10 cellular contexts compared by ENCODE assay signal in the genomic region with DNA sequence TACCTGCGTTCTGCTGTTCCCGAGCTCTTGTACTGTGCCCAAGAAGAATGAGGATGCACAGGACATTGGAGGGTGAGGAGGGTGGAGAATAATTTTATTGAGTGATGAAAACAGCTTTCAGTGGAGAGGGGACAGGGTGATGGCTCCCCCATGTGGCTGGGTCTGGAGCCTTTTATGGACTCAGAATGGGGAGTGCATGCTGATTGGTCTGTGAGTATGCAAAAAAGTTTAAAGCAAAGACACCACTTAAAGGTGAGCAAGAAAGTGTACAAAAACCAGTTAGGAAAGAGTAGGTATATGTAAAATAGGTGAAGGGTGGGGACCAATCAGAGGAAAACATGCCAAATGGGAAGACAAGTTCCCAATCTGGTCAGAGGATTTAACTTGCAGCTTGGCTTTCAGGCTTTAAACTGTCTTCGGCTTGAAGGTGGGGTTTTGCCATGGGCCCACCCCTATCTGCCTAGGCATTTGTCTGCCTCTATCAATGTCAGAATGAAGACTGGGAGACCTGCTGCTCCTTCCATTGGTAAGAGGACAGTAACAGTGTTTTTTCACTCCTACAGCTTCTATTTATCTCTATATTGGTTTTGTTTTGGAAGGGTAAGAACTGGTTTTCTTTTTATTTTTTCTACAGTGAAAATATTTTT.
DNase-seq lines count a peak whose midpoint lies in the region; ATAC-seq and TF ChIP-seq lines count a peak whose summit lies in the region.
"Had no signal": no experiment of that assay in that cellular context is flagged by ENCODE, and none has a peak within 500 bp of the region (broad histone marks: within the 10 kb centered on the region; RNA-seq: fewer than 3 reads in every experiment).

No MANE protein-coding gene starts in this region.

- H3K27me3 ChIP-seq in BE2C (peaks cover 9% of the 10 kb centered on the region), GM23338 (ENCODE audit: insufficient read depth) (no peaks in the 10 kb centered on the region), ascending aorta (no peaks in the 10 kb centered on the region), mesenchymal stem cell (ENCODE audit: control insufficient read depth in 1 of 2, insufficient read depth in 1 of 2, low read length in 2 of 2) (no peaks in the 10 kb centered on the region)
- H3K27me3 ChIP-seq: tibial nerve had no signal

- H3K4me2 ChIP-seq in GM23338 (no peak overlapping the region), mesenchymal stem cell (ENCODE audit: low read length, poor library complexity, severe bottlenecking) (no peak overlapping the region)

- no peaks in the 10 kb centered on the region for H3K79me2 ChIP-seq in GM23338 (replicated peaks; ENCODE audit: insufficient read depth)

- H2BK5ac ChIP-seq in mesenchymal stem cell (ENCODE audit: low read depth, low read length, poor library complexity, severe bottlenecking) = no peak overlapping the region

- H2AK5ac ChIP-seq in mesenchymal stem cell (ENCODE audit: low read length, severe bottlenecking) = no peak overlapping the region

- H3K27ac ChIP-seq in GM23338 (ENCODE audit: low read depth) (no peak overlapping the region), ascending aorta (peak overlapping the region; percentile 12 to 13), mesenchymal stem cell (ENCODE audit: low read length, poor library complexity, severe bottlenecking) (no peak overlapping the region)
- H3K27ac ChIP-seq: tibial nerve had no signal

- H3K9me3 Mint-ChIP-seq in GM23338 = peaks cover 18% of the 10 kb centered on the region

- TF ChIP-seq CTCF in BE2C (IDR thresholded peaks at IDR 0.05; ENCODE audit: low read depth, low read length) (peak; percentile 57), GM23338 (conservative IDR thresholded peaks at IDR 0.05; ENCODE audit: low read depth in 2 of 2) (peak; percentile 60), ascending aorta (IDR thresholded peaks at IDR 0.05) (peak in 1 of 3 experiments; percentile 10)

- 91% methylated on average over 3 of the region's 3 CpGs for WGBS in mesenchymal stem cell

- H3K4me1 ChIP-seq in BE2C (no peaks in the 10 kb centered on the region), GM23338 (ENCODE audit: insufficient read depth) (peaks cover 16% of the 10 kb centered on the region; the same call in 1 of the 2 replicates), ascending aorta (peaks cover 0 to 12% of the 10 kb centered on the region in 2 donors), mesenchymal stem cell (ENCODE audit: control insufficient read depth, insufficient read depth, low read depth, low read length) (peaks cover 3% of the 10 kb centered on the region)

- no peak overlapping the region for H4K91ac ChIP-seq in mesenchymal stem cell (ENCODE audit: low read length)

- H2BK12ac ChIP-seq in mesenchymal stem cell (ENCODE audit: low read length in 2 of 2) = no peak overlapping the region

- H3K9me2 ChIP-seq in GM23338 (ENCODE audit: insufficient read depth) = 0 out of 2 replicates have a peak, but pooled peaks cover 6% of the 10 kb centered on the region

- H3K23ac ChIP-seq in mesenchymal stem cell (ENCODE audit: low read length in 2 of 2) = no peak overlapping the region

- H3K36me3 ChIP-seq in BE2C (no peaks in the 10 kb centered on the region), GM23338 (ENCODE audit: insufficient read depth) (no peaks in the 10 kb centered on the region), ascending aorta (no peaks in the 10 kb centered on the region), mesenchymal stem cell (ENCODE audit: control insufficient read depth in 1 of 2, insufficient read depth in 2 of 2, low read depth in 1 of 2, low read length in 2 of 2) (no peaks in the 10 kb centered on the region)
- H3K36me3 ChIP-seq: tibial nerve had no signal

- DNase-seq in BE2C (no peak), GM23338 (ENCODE audit: low spot score) (peak; percentile 38), ascending aorta (ENCODE audit: low spot score in 2 of 2) (no peak), mesenchymal stem cell (peak; percentile 20), NCI-H526 treated with DMSO at 0.1 percent for 48 hours (lab: John Stamatoyannopoulos, UW) (no peak), NCI-H1417 (lab: John Stamatoyannopoulos, UW) (no peak)
- DNase-seq: right cardiac atrium had no signal

- ATAC-seq in GM23338 (no peak), GM18519 (IDR thresholded peaks at IDR 0.05; ENCODE audit: low FRiP score, unreplicated experiment) (no peak), GM21423 (IDR thresholded peaks at IDR 0.05; ENCODE audit: unreplicated experiment) (no peak)

- H2BK120ac ChIP-seq in mesenchymal stem cell (ENCODE audit: low read depth, low read length) = no peak overlapping the region

- H4K20me1 ChIP-seq in GM23338 (replicated peaks; ENCODE audit: insufficient read depth) = no peaks in the 10 kb centered on the region

- H4K8ac ChIP-seq in mesenchymal stem cell (ENCODE audit: low read length) = no peak overlapping the region

- H3K4me1 Mint-ChIP-seq in GM23338 = peaks cover 19% of the 10 kb centered on the region; the same call in 2 of the 3 replicates

- no peak overlapping the region for H3K9ac ChIP-seq in mesenchymal stem cell (ENCODE audit: low read length)

- no peaks in the 10 kb centered on the region for H3K79me1 ChIP-seq in mesenchymal stem cell (replicated peaks; ENCODE audit: low read length, poor library complexity, severe bottlenecking)

- H2BK15ac ChIP-seq in mesenchymal stem cell (ENCODE audit: low read depth, poor library complexity, severe bottlenecking) = no peak overlapping the region

- no peak overlapping the region for H3K14ac ChIP-seq in mesenchymal stem cell (ENCODE audit: low read length in 2 of 2)

- intact Hi-C loops in ascending aorta (cut with DNase I) = no loop called here

- H3K27me3 Mint-ChIP-seq in GM23338 (ENCODE audit: insufficient read depth, low read depth, poor library complexity) = no peaks in the 10 kb centered on the region

- H3K4me3 Mint-ChIP-seq in GM23338 = no peak overlapping the region

- no peak overlapping the region for H3K18ac ChIP-seq in mesenchymal stem cell (ENCODE audit: low read depth in 1 of 2, low read length in 2 of 2)

- H3K4me3 ChIP-seq in BE2C (ENCODE audit: low read depth, low read length) (no peak overlapping the region), GM23338 (no peak overlapping the region), ascending aorta (no peak overlapping the region), mesenchymal stem cell (ENCODE audit: insufficient read depth in 1 of 2, low read depth in 1 of 2, low read length in 2 of 2) (no peak overlapping the region)
- H3K4me3 ChIP-seq: tibial nerve had no signal

- no peaks in the 10 kb centered on the region for H3F3A ChIP-seq in GM23338 (replicated peaks; ENCODE audit: low read depth)

- no peak overlapping the region for H3K4ac ChIP-seq in mesenchymal stem cell (ENCODE audit: low read depth in 1 of 2, low read length in 2 of 2)

- no peaks in the 10 kb centered on the region for H3K9me3 ChIP-seq in BE2C
- H3K9me3 ChIP-seq in ascending aorta = no peaks in the 10 kb centered on the region
- no peaks in the 10 kb centered on the region for H3K9me3 ChIP-seq in mesenchymal stem cell (ENCODE audit: control insufficient read depth, low read length)
- H3K9me3 ChIP-seq: tibial nerve had no signal

- H3K27ac Mint-ChIP-seq in GM23338 = no peak overlapping the region

- H3K36me3 Mint-ChIP-seq in GM23338 (ENCODE audit: low read depth) = peaks cover 23% of the 10 kb centered on the region

- H2AFZ ChIP-seq in GM23338 (no peak overlapping the region), mesenchymal stem cell (ENCODE audit: low read depth, low read length) (no peak overlapping the region)

TF ChIP-seq in GM23338, 12 proteins besides CTCF, POLR2A, EP300 and RAD21:
- TF ChIP-seq, protein P1, sequence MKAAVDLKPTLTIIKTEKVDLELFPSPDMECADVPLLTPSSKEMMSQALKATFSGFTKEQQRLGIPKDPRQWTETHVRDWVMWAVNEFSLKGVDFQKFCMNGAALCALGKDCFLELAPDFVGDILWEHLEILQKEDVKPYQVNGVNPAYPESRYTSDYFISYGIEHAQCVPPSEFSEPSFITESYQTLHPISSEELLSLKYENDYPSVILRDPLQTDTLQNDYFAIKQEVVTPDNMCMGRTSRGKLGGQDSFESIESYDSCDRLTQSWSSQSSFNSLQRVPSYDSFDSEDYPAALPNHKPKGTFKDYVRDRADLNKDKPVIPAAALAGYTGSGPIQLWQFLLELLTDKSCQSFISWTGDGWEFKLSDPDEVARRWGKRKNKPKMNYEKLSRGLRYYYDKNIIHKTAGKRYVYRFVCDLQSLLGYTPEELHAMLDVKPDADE (IDR thresholded peaks at IDR 0.05) = no peak

Comparison
In these comparisons a context has a peak if more than half of its experiments do, and no peak if none do; other contexts are left out.
1. DNase-seq: peak in GM23338 (single experiment) and mesenchymal stem cell (single experiment); none in BE2C (single experiment), ascending aorta (0 of 2), NCI-H526 treated with DMSO at 0.1 percent for 48 hours (single experiment) and NCI-H1417 (0 of 3).
2. H3K27ac ChIP-seq: peak in ascending aorta (2 of 2); none in GM23338 (single experiment) and mesenchymal stem cell (single experiment).